Comparison of ENCODE assay signal across 8 cellular contexts in the genomic region with DNA sequence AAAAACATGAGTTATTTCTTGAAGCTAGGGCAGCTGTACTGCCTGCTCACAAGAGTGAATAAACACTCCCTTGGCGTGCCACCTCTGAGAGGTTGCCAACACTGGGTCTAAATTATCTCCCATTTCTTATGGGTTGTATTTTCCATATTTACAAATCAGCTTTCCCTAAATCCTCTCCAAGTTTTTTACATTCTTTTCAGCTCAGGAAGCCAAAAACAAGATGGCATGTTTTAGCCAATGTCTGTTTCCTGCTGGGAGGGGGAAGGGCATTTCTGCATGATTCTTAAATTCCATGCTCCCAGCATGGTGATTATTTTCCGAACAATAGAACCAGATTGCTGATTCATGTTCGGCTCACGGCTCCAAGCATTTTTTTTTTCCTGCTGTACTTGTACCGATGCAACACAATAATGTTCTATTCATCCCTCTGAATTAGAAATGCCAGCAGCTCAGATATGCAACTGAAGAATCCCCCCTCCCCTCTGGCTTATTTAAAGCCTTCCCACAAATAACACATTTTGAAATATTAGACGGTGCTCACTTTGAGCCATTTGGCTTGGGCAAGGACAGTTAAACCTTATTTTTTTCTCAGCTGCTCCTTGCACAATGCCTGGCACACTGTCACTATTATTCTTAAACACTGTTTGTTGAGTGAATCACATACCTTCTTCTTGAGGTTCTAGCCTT.
A peak's percentile ranks its signal among the peaks of the same experiment; 100 is the strongest.
DNase-seq lines count a peak whose midpoint lies in the region; ATAC-seq and TF ChIP-seq lines count a peak whose summit lies in the region.

No MANE protein-coding gene starts in this region.

- DNase-seq in GOT3 (lab: John Stamatoyannopoulos, UW): peak; percentile 14
- DNase-seq in RPMI7951 (ENCODE audit: low read depth): peak; percentile 72
- no peak for DNase-seq in esophagus squamous epithelium (lab: John Stamatoyannopoulos, UW)
- no peak for DNase-seq in middle frontal gyrus (ENCODE audit: extremely low spot score, low spot score)
- DNase-seq in upper lobe of right lung: no peak
- DNase-seq in stimulated activated CD4-positive, alpha-beta T cell treated with anti-CD3 and anti-CD28 coated beads, Interleukin-1b, Interleukin-23, amount 100 ng/mL, for 48 hours: no peak

- H3K4me1 ChIP-seq in esophagus squamous epithelium (peaks cover 7 to 36% (median 24%) of the 10 kb centered on the region in 3 donors), rectal smooth muscle tissue (ENCODE audit: control insufficient read depth, insufficient read depth, low read length) (peaks cover 22% of the 10 kb centered on the region), upper lobe of right lung (peaks cover 9% of the 10 kb centered on the region)

- TF ChIP-seq POLR2A in esophagus squamous epithelium (IDR thresholded peaks at IDR 0.05): no peak

- 18 to 27% methylated on average over 6 of the region's 6 CpGs for WGBS in esophagus squamous epithelium, 2 donors

- H3K9me3 ChIP-seq in esophagus squamous epithelium: no peaks in the 10 kb centered on the region
- H3K9me3 ChIP-seq in upper lobe of right lung: no peaks in the 10 kb centered on the region

- H3K27ac ChIP-seq in esophagus squamous epithelium: peak overlapping the region in 3 of 4 donors; percentile 58 to 81 (median 69)
- peak overlapping the region; percentile 35 for H3K27ac ChIP-seq in rectal smooth muscle tissue (ENCODE audit: low read depth, low read length)
- H3K27ac ChIP-seq in upper lobe of right lung: no peak overlapping the region

- H3K27me3 ChIP-seq in esophagus squamous epithelium: no peaks in the 10 kb centered on the region
- H3K27me3 ChIP-seq in rectal smooth muscle tissue (ENCODE audit: control insufficient read depth, insufficient read depth, low read length): no peaks in the 10 kb centered on the region
- no peaks in the 10 kb centered on the region for H3K27me3 ChIP-seq in upper lobe of right lung

- no peak overlapping the region for H3K9ac ChIP-seq in rectal smooth muscle tissue (ENCODE audit: low read length)

- no peaks in the 10 kb centered on the region for H3K36me3 ChIP-seq in esophagus squamous epithelium
- no peaks in the 10 kb centered on the region for H3K36me3 ChIP-seq in rectal smooth muscle tissue (ENCODE audit: control insufficient read depth, insufficient read depth, low read length)
- H3K36me3 ChIP-seq in upper lobe of right lung: no peaks in the 10 kb centered on the region

- no peak overlapping the region for H3K4me3 ChIP-seq in esophagus squamous epithelium
- H3K4me3 ChIP-seq in rectal smooth muscle tissue (ENCODE audit: low read length): no peak overlapping the region
- no peak overlapping the region for H3K4me3 ChIP-seq in upper lobe of right lung

- TF ChIP-seq CTCF in esophagus squamous epithelium (IDR thresholded peaks at IDR 0.05) (no peak), upper lobe of right lung (IDR thresholded peaks at IDR 0.05) (no peak)

- no peak for ATAC-seq in GM21529 (IDR thresholded peaks at IDR 0.05; ENCODE audit: unreplicated experiment)
- ATAC-seq in upper lobe of right lung: no peak

- intact Hi-C loops in esophagus squamous epithelium (cut with DNase I) (loop anchor here (5.0 kb wide), 1 partner anchor 240 kb away; no protein-coding TSS in a partner anchor), upper lobe of right lung (cut with DNase I) (no loop called here)

Comparison
In these comparisons a context has a peak if more than half of its experiments do, and no peak if none do; other contexts are left out.
1. DNase-seq: peak in GOT3 (single experiment) and RPMI7951 (single experiment); none in esophagus squamous epithelium (single experiment), middle frontal gyrus (single experiment), upper lobe of right lung (single experiment) and stimulated activated CD4-positive, alpha-beta T cell treated with anti-CD3 and anti-CD28 coated beads, Interleukin-1b, Interleukin-23, amount 100 ng/mL, for 48 hours (single experiment).